ENCODE assay signal across 8 cellular contexts in genomic region chr3:152270145-152270870, GRCh38. TPM values are rescaled to one million over a fixed set of nuclear protein-coding genes. Genes with fewer than 3 reads are reported as not detected.
DNase-seq lines count a peak whose midpoint lies in the region; ATAC-seq and TF ChIP-seq lines count a peak whose summit lies in the region.

No MANE protein-coding gene starts in this region.

- H3K4me2 ChIP-seq in H9 (ENCODE audit: insufficient read depth, insufficient read length, low read length) (peak overlapping the region; percentile 65), fibroblast of lung (ENCODE audit: extremely low read depth, insufficient read depth, low read length) (peak overlapping the region; percentile 96)

- H3K9me3 ChIP-seq in H9 (ENCODE audit: control insufficient read depth, low read depth, low read length): no peaks in the 10 kb centered on the region
- no peaks in the 10 kb centered on the region for H3K9me3 ChIP-seq in fibroblast of lung (ENCODE audit: control insufficient read depth, insufficient read depth, low read depth, low read length)
- no peaks in the 10 kb centered on the region for H3K9me3 ChIP-seq in ovary

- H4K91ac ChIP-seq in H9 (ENCODE audit: insufficient read length, low read depth, low read length): no peak overlapping the region

- H2AFZ ChIP-seq in H9 (ENCODE audit: low read length): no peak overlapping the region
- H2AFZ ChIP-seq in fibroblast of lung (ENCODE audit: low read length): no peak overlapping the region

- H2BK120ac ChIP-seq in H9 (ENCODE audit: low read depth, low read length, poor library complexity, severe bottlenecking): no peak overlapping the region

- TF ChIP-seq EP300 in ovary (IDR thresholded peaks at IDR 0.05): no peak

- H3K9ac ChIP-seq in H9 (ENCODE audit: extremely low read depth, insufficient read length, low read length) (peak overlapping the region; percentile 63), fibroblast of lung (ENCODE audit: insufficient read depth, low read length) (peak overlapping the region; percentile 80)

- CTCF ChIA-PET in T-cell (lab: Charles Lee): interaction anchor here in 1 of 2 donors (0.9 to 3.1 kb wide), 6 partner anchors 8 to 87 kb away, joined by 3 to 17 read pairs (median 8); no protein-coding TSS in a partner anchor

- H3K79me1 ChIP-seq in H9 (ENCODE audit: insufficient read depth, low read depth, low read length, poor library complexity, severe bottlenecking): no peaks in the 10 kb centered on the region

- intact Hi-C loops in ovary (cut with DNase I): no loop called here

- H3K27me3 ChIP-seq in H9 (ENCODE audit: insufficient read depth, low read length) (peaks cover 4% of the 10 kb centered on the region; the same call in 1 of the 2 replicates), fibroblast of lung (ENCODE audit: control insufficient read depth, insufficient read depth, low read length) (no peaks in the 10 kb centered on the region), ovary (no peaks in the 10 kb centered on the region)

- WGBS in H9 (ENCODE audit: extremely low coverage, insufficient read length, low lambda C conversion rate): no CpG with 5 or more reads among the region's 9 CpGs
- 0 to 2% (median 1%) methylated on average over 9 of the region's 9 CpGs for WGBS in ovary, 3 donors

- no peak overlapping the region for H3K14ac ChIP-seq in H9 (ENCODE audit: insufficient read depth, low read length)

- no peak overlapping the region for H2BK5ac ChIP-seq in H9 (ENCODE audit: insufficient read length, low read length)

- H2AK5ac ChIP-seq in H9 (ENCODE audit: insufficient read length, low read length): no peak overlapping the region

- peak overlapping the region; percentile 98 for H3K27ac ChIP-seq in 22Rv1
- H3K27ac ChIP-seq in H9 (ENCODE audit: insufficient read length, low read depth, low read length): no peak overlapping the region
- H3K27ac ChIP-seq in fibroblast of lung (ENCODE audit: insufficient read depth, low read length): peak overlapping the region; percentile 95
- H3K27ac ChIP-seq in ovary: peak overlapping the region; percentile 95 to 97

- no peak overlapping the region for H4K8ac ChIP-seq in H9 (replicated peaks; ENCODE audit: insufficient read length, low read depth, low read length)

- TF ChIP-seq CTCF in 22Rv1 (IDR thresholded peaks at IDR 0.05) (no peak), H9 (conservative IDR thresholded peaks at IDR 0.05) (no peak), fibroblast of lung (conservative IDR thresholded peaks at IDR 0.05 in 1 of 2, IDR thresholded peaks at IDR 0.05 in 1 of 2; ENCODE audit: low read depth in 1 of 2, low read length in 2 of 2) (no peak), ovary (IDR thresholded peaks at IDR 0.05) (no peak)

- DNase-seq in H9 (no peak), T-cell (peak in 1 of 34 experiments; percentile 36), fibroblast of lung (ENCODE audit: low read depth in 2 of 2) (peak in 1 of 2 donors; percentile 29), ovary (no peak), Ammon's horn (ENCODE audit: low spot score) (no peak), 8988T (no peak)

- no peak overlapping the region for H3K4ac ChIP-seq in H9 (ENCODE audit: low read depth, low read length)

- H3K23me2 ChIP-seq in H9 (ENCODE audit: insufficient read length, low read depth, low read length, poor library complexity, severe bottlenecking): peaks cover 14% of the 10 kb centered on the region

- H3K27ac Mint-ChIP-seq in H9: peak overlapping the region in 1 of 3 experiments; percentile 85; a peak in 2 of 7 replicates
- peak overlapping the region; percentile 90 to 94 for H3K27ac Mint-ChIP-seq in T-cell

- no peaks in the 10 kb centered on the region for H4K20me1 ChIP-seq in H9 (ENCODE audit: control insufficient read depth, insufficient read depth, insufficient read length)
- peaks cover 1% of the 10 kb centered on the region for H4K20me1 ChIP-seq in fibroblast of lung (ENCODE audit: control insufficient read depth, extremely low read depth, insufficient read depth, low read length)

- H3K4me3 ChIP-seq in fibroblast of lung (replicated peaks in 1 of 4; ENCODE audit: control extremely low read depth in 1 of 4, insufficient read depth in 1 of 4, low read depth in 3 of 4, low read length in 4 of 4) (peak overlapping the region; percentile 81 to 96 (median 94)), ovary (peak overlapping the region; percentile 84)

- H3K4me1 ChIP-seq in H9 (ENCODE audit: insufficient read depth, low read length) (no peaks in the 10 kb centered on the region; the same call in 1 of the 2 replicates), fibroblast of lung (ENCODE audit: control insufficient read depth, extremely low read depth, insufficient read depth, low read length) (peaks cover 21% of the 10 kb centered on the region), ovary (ENCODE audit: insufficient read depth) (peaks cover 7% of the 10 kb centered on the region)

- H3K4me3 Mint-ChIP-seq in H9: peak overlapping the region; percentile 85 to 93
- H3K4me3 Mint-ChIP-seq in T-cell: peak overlapping the region; percentile 85 to 99 (median 86)

- H3K79me2 ChIP-seq in H9 (ENCODE audit: insufficient read depth, low read length) (peaks cover 8% of the 10 kb centered on the region; the same call in 1 of the 2 replicates), fibroblast of lung (ENCODE audit: control insufficient read depth, insufficient read depth, low read length) (peaks cover 78% of the 10 kb centered on the region)

- no peak overlapping the region for H3K23ac ChIP-seq in H9 (ENCODE audit: insufficient read length, low read depth, low read length)

- H3K4me1 Mint-ChIP-seq in H9 (peaks cover 22 to 39% of the 10 kb centered on the region in 2 experiments), T-cell (peaks cover 63 to 76% (median 63%) of the 10 kb centered on the region in 3 donors)

- no peak overlapping the region for H3K18ac ChIP-seq in H9 (ENCODE audit: insufficient read length, low read depth, low read length)

- H3K56ac ChIP-seq in H9 (ENCODE audit: insufficient read length, low read depth, low read length): no peak overlapping the region

- no peak overlapping the region for H2BK20ac ChIP-seq in H9 (ENCODE audit: low read depth, low read length, poor library complexity, severe bottlenecking)

- POLR2A ChIA-PET in T-cell (lab: Charles Lee): interaction anchor here (0.6 to 3.3 kb wide), 21 partner anchors 9 to 138 kb away, joined by 3 to 51 read pairs (median 6); no protein-coding TSS in a partner anchor

- H2BK15ac ChIP-seq in H9 (ENCODE audit: low read depth, low read length): no peak overlapping the region

- ATAC-seq in T-cell (replicated peaks in 1 of 4) (no peak), GM21423 (IDR thresholded peaks at IDR 0.05; ENCODE audit: unreplicated experiment) (no peak)

- no peak overlapping the region for H2BK12ac ChIP-seq in H9 (ENCODE audit: insufficient read length, low read depth, low read length)

- H4K5ac ChIP-seq in H9 (ENCODE audit: insufficient read length, low read depth, low read length): no peak overlapping the region

- no peak overlapping the region for H3T11ph ChIP-seq in H9 (ENCODE audit: low read length)

- H3K36me3 Mint-ChIP-seq in H9 (ENCODE audit: insufficient read depth in 1 of 3, low read depth in 3 of 3): no peaks in the 10 kb centered on the region
- H3K36me3 Mint-ChIP-seq in T-cell: peaks cover 20% of the 10 kb centered on the region

- no peak for TF ChIP-seq POLR2A in ovary (IDR thresholded peaks at IDR 0.05)

- H3K9me3 Mint-ChIP-seq in H9 (no peaks in the 10 kb centered on the region), T-cell (no peaks in the 10 kb centered on the region)

- peaks cover 20% of the 10 kb centered on the region for H3K27me3 Mint-ChIP-seq in H9 (ENCODE audit: low read depth)
- no peaks in the 10 kb centered on the region for H3K27me3 Mint-ChIP-seq in T-cell

- no peaks in the 10 kb centered on the region for H3K36me3 ChIP-seq in fibroblast of lung (ENCODE audit: control insufficient read depth, insufficient read depth, low read length)
- no peaks in the 10 kb centered on the region for H3K36me3 ChIP-seq in ovary

RNA-seq across cellular contexts. Expression of gene MBNL1, which starts 1.6 kb away (rescaled TPM):
- total RNA-seq in H9 (2021) (14.9 and 15.2 TPM in 2 replicates), T-cell (100 to 1,000 TPM; 408 to 705 (median 423) TPM), fibroblast of lung (196 and 213 TPM in 2 replicates), ovary (100 to 1,000 TPM; 117 to 152 (median 127) TPM)
- polyA plus RNA-seq in fibroblast of lung (145 and 150 TPM in 2 replicates), ovary (10 to 100 TPM; 39.7 to 66.1 TPM)
- 83.0 and 112 TPM in 2 replicates for polyA plus RNA-seq in fibroblast of lung (2012)
- polyA minus RNA-seq in fibroblast of lung (ENCODE audit: low replicate concordance): 204 and 278 TPM in 2 replicates
